ENCODE assay signal across 29 cellular contexts in the genomic region with DNA sequence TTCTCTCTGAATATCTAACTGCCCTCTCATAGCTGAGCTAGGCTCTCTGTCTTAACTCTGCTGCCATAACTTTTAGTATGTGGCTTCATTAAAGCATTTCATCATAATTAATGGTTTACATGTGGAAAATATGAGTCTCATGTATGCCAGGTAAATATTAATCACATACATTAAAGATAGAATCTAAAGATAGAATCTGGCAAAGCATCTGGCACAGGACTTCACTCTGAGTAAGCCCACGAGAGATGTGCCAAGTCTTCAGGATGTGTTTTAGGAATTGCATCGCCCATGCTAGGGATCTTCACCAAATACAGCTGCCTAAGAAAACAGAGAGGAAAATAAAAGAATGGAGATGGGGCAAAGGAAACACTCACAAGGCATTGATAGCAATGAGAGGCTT.
A peak's percentile ranks its signal among the peaks of the same experiment; 100 is the strongest.
DNase-seq lines count a peak whose midpoint lies in the region; ATAC-seq and TF ChIP-seq lines count a peak whose summit lies in the region.
"Had no signal": no experiment of that assay in that cellular context is flagged by ENCODE, and none has a peak within 500 bp of the region (broad histone marks: within the 10 kb centered on the region; RNA-seq: fewer than 3 reads in every experiment).

No MANE protein-coding gene starts in this region.

- H3K4me3 ChIP-seq in AG04449 (ENCODE audit: low read depth, low read length) (no peak overlapping the region), fibroblast of lung (replicated peaks in 1 of 4; ENCODE audit: control extremely low read depth in 1 of 4, insufficient read depth in 1 of 4, low read depth in 3 of 4, low read length in 4 of 4) (no peak overlapping the region)
- H3K4me3 ChIP-seq: BLaER1, body of pancreas, colonic mucosa, left lung, PC-9, stomach, tibial nerve had no signal

- H3K9me3 ChIP-seq in fibroblast of lung (ENCODE audit: control insufficient read depth, insufficient read depth, low read depth, low read length): no peaks in the 10 kb centered on the region
- H3K9me3 ChIP-seq: BLaER1, body of pancreas, colonic mucosa, left lung, stomach, tibial nerve had no signal

- DNase-seq in AG04449 (ENCODE audit: low read depth, low spot score): peak; percentile 33
- DNase-seq in GM04504 (ENCODE audit: low read depth): peak; percentile 41
- no peak for DNase-seq in activated T-helper 1 cell treated with anti-CD3 and anti-CD28 coated beads, Interleukin-12 subunit alpha, Interleukin-12 subunit beta, Interleukin-2, Interleukin-4 antibody, amounts not matched to agents 30 ng/mL and 10 ng/mL and 1 ng/mL, durations not matched to agents 14 hours and 24 hours and 36 hours (ENCODE audit: low spot score)
- peak; percentile 41 to 58 for DNase-seq in fibroblast of lung (ENCODE audit: low read depth in 2 of 2)
- no peak for DNase-seq in DMS153 treated with DMSO at 0.1 percent for 48 hours (lab: John Stamatoyannopoulos, UW; ENCODE audit: unreplicated experiment)
- DNase-seq in central memory CD4-positive, alpha-beta T cell: no peak
- no peak for DNase-seq in NCI-H446 treated with DMSO at 0.1 percent for 48 hours (lab: John Stamatoyannopoulos, UW)
- DNase-seq: activated CD4-positive, alpha-beta T cell treated with anti-CD3 and anti-CD28 coated beads for 48 hours; activated gamma-delta T cell treated with Interleukin-2 at 50 U/mL for 16 hours; activated T-cell treated with anti-CD3 and anti-CD28 coated beads, Interleukin-2, amount 50 U/mL, for 24 hours; body of pancreas; colonic mucosa; DMS79; Karpas-422; left lung; NCI-H1048; NCI-H1694 treated with DMSO at 0.1 percent for 48 hours; NCI-H2171; NCI-H524 treated with DMSO at 0.1 percent for 48 hours; NK-92 treated with Interleukin-12 subunit alpha and Interleukin-12 subunit beta, amount 100 ng/mL, for 24 hours; PC-9; Right ventricle myocardium superior; small intestine; stomach had no signal

- POLR2A ChIA-PET in AG04449 (lab: Yijun Ruan, JAX): no interaction called here

- peaks cover 6% of the 10 kb centered on the region for H3K36me3 Mint-ChIP-seq in activated T-helper 1 cell treated with anti-CD3 and anti-CD28 coated beads, Interleukin-12 subunit alpha, Interleukin-12 subunit beta, Interleukin-2, Interleukin-4 antibody, amounts not matched to agents 30 ng/mL and 10 ng/mL and 1 ng/mL, durations not matched to agents 14 hours and 24 hours and 36 hours (ENCODE audit: low read depth)

- no peak overlapping the region for H2AFZ ChIP-seq in fibroblast of lung (ENCODE audit: low read length)
- H2AFZ ChIP-seq: PC-9 had no signal

- no peaks in the 10 kb centered on the region for H3K4me1 Mint-ChIP-seq in activated T-helper 1 cell treated with anti-CD3 and anti-CD28 coated beads, Interleukin-12 subunit alpha, Interleukin-12 subunit beta, Interleukin-2, Interleukin-4 antibody, amounts not matched to agents 30 ng/mL and 10 ng/mL and 1 ng/mL, durations not matched to agents 14 hours and 24 hours and 36 hours (ENCODE audit: low read depth)

- peaks cover 4% of the 10 kb centered on the region for H3K4me1 ChIP-seq in fibroblast of lung (ENCODE audit: control insufficient read depth, extremely low read depth, insufficient read depth, low read length)
- H3K4me1 ChIP-seq: body of pancreas, colonic mucosa, left lung, tibial nerve had no signal

- no peaks in the 10 kb centered on the region for H3K27me3 Mint-ChIP-seq in activated T-helper 1 cell treated with anti-CD3 and anti-CD28 coated beads, Interleukin-12 subunit alpha, Interleukin-12 subunit beta, Interleukin-2, Interleukin-4 antibody, amounts not matched to agents 30 ng/mL and 10 ng/mL and 1 ng/mL, durations not matched to agents 14 hours and 24 hours and 36 hours (ENCODE audit: insufficient read depth)
- H3K27me3 Mint-ChIP-seq: activated T-cell treated with anti-CD3 and anti-CD28 coated beads, Interleukin-2, amount 50 U/mL, for 24 hours had no signal

- no peak for TF ChIP-seq CTCF in AG04449 (IDR thresholded peaks at IDR 0.05; ENCODE audit: insufficient read depth, low read length, missing control alignments)
- TF ChIP-seq CTCF in fibroblast of lung (conservative IDR thresholded peaks at IDR 0.05 in 1 of 2, IDR thresholded peaks at IDR 0.05 in 1 of 2; ENCODE audit: low read depth in 1 of 2, low read length in 2 of 2): no peak

- H3K27ac Mint-ChIP-seq in activated T-helper 1 cell treated with anti-CD3 and anti-CD28 coated beads, Interleukin-12 subunit alpha, Interleukin-12 subunit beta, Interleukin-2, Interleukin-4 antibody, amounts not matched to agents 30 ng/mL and 10 ng/mL and 1 ng/mL, durations not matched to agents 14 hours and 24 hours and 36 hours: peak overlapping the region; percentile 20
- H3K27ac Mint-ChIP-seq: activated T-cell treated with anti-CD3 and anti-CD28 coated beads, Interleukin-2, amount 50 U/mL, for 24 hours had no signal

- H3K27ac ChIP-seq in fibroblast of lung (ENCODE audit: insufficient read depth, low read length): no peak overlapping the region
- H3K27ac ChIP-seq: BLaER1, body of pancreas, colonic mucosa, HL-60, left lung, PC-9, stomach, tibial nerve, VCaP had no signal

- no peaks in the 10 kb centered on the region for H3K9me3 Mint-ChIP-seq in activated T-helper 1 cell treated with anti-CD3 and anti-CD28 coated beads, Interleukin-12 subunit alpha, Interleukin-12 subunit beta, Interleukin-2, Interleukin-4 antibody, amounts not matched to agents 30 ng/mL and 10 ng/mL and 1 ng/mL, durations not matched to agents 14 hours and 24 hours and 36 hours
- H3K9me3 Mint-ChIP-seq: activated T-cell treated with anti-CD3 and anti-CD28 coated beads, Interleukin-2, amount 50 U/mL, for 24 hours had no signal

- H3K4me3 Mint-ChIP-seq in activated T-helper 1 cell treated with anti-CD3 and anti-CD28 coated beads, Interleukin-12 subunit alpha, Interleukin-12 subunit beta, Interleukin-2, Interleukin-4 antibody, amounts not matched to agents 30 ng/mL and 10 ng/mL and 1 ng/mL, durations not matched to agents 14 hours and 24 hours and 36 hours: no peak overlapping the region
- H3K4me3 Mint-ChIP-seq: activated T-cell treated with anti-CD3 and anti-CD28 coated beads, Interleukin-2, amount 50 U/mL, for 24 hours had no signal

- no peaks in the 10 kb centered on the region for H3K79me2 ChIP-seq in fibroblast of lung (ENCODE audit: control insufficient read depth, insufficient read depth, low read length)

- H3K36me3 ChIP-seq in fibroblast of lung (ENCODE audit: control insufficient read depth, insufficient read depth, low read length): no peaks in the 10 kb centered on the region
- H3K36me3 ChIP-seq: colonic mucosa, left lung, stomach, tibial nerve had no signal

- H4K20me1 ChIP-seq in fibroblast of lung (ENCODE audit: control insufficient read depth, extremely low read depth, insufficient read depth, low read length): no peaks in the 10 kb centered on the region
- H4K20me1 ChIP-seq: BLaER1 had no signal

- H3K4me2 ChIP-seq in fibroblast of lung (ENCODE audit: extremely low read depth, insufficient read depth, low read length): no peak overlapping the region
- H3K4me2 ChIP-seq: BLaER1, PC-9 had no signal

- intact Hi-C loops in activated T-helper 1 cell treated with anti-CD3 and anti-CD28 coated beads, Interleukin-12 subunit alpha, Interleukin-12 subunit beta, Interleukin-2, Interleukin-4 antibody, amounts not matched to agents 30 ng/mL and 10 ng/mL and 1 ng/mL, durations not matched to agents 14 hours and 24 hours and 36 hours (cut with micrococcal nuclease): no loop called here

- CTCF ChIA-PET in AG04449 (lab: Yijun Ruan, JAX): no interaction called here

- no peak for ATAC-seq in GM18502 (IDR thresholded peaks at IDR 0.05; ENCODE audit: poor library complexity, unreplicated experiment)
- ATAC-seq: body of pancreas, left lung had no signal

- H3K27me3 ChIP-seq in fibroblast of lung (ENCODE audit: control insufficient read depth, insufficient read depth, low read length): no peaks in the 10 kb centered on the region
- H3K27me3 ChIP-seq: BLaER1, body of pancreas, colonic mucosa, left lung, stomach, tibial nerve had no signal

- no peak overlapping the region for H3K9ac ChIP-seq in fibroblast of lung (ENCODE audit: insufficient read depth, low read length)
- H3K9ac ChIP-seq: BLaER1 had no signal

Comparison
In these comparisons a context has a peak if more than half of its experiments do, and no peak if none do; other contexts are left out.
1. DNase-seq: peak in AG04449 (single experiment), GM04504 (single experiment) and fibroblast of lung (2 of 2); none in activated T-helper 1 cell treated with anti-CD3 and anti-CD28 coated beads, Interleukin-12 subunit alpha, Interleukin-12 subunit beta, Interleukin-2, Interleukin-4 antibody, amounts not matched to agents 30 ng/mL and 10 ng/mL and 1 ng/mL, durations not matched to agents 14 hours and 24 hours and 36 hours (single experiment), DMS153 treated with DMSO at 0.1 percent for 48 hours (single experiment), central memory CD4-positive, alpha-beta T cell (single experiment) and NCI-H446 treated with DMSO at 0.1 percent for 48 hours (single experiment).